Comparison of ENCODE assay signal across 23 cellular contexts in the genomic region with DNA sequence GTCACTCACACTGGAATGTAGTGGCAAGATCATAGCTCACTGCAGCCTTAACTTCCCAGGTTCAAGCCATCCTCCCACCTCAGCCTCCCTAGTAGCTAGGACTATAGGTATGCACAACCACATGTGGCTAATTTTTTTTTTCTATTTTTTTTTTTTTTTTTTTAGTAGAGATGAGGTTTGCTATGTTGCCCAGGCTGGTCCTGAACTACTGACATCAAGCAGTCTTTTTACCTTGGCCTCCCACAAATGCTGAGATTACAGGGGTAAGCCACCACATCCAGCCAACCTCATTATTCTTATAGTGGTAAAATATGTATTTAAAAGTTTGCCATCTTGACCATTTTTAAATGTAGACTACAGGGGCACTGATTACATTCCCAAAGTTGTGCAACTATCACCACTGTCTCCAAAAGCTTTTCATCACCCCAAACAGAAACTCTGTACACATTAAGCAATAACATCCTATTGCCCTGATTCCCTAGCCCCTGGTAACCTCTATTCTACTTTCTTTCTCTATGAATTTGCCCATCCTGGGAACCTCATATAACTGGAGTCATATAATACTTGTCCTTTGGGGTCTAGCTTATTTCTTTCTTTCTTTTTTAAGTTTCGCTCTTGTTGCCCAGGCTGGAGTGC.
DNase-seq lines count a peak whose midpoint lies in the region; ATAC-seq and TF ChIP-seq lines count a peak whose summit lies in the region.
"Had no signal": no experiment of that assay in that cellular context is flagged by ENCODE, and none has a peak within 500 bp of the region (broad histone marks: within the 10 kb centered on the region; RNA-seq: fewer than 3 reads in every experiment).

No MANE protein-coding gene starts in this region.

- H3K4me3 ChIP-seq in AG10803 (ENCODE audit: low read length) = no peak overlapping the region
- H3K4me3 ChIP-seq in right lobe of liver = no peak overlapping the region
- H3K4me3 ChIP-seq: BLaER1 treated with 17β-estradiol and CSF1 and Interleukin-3, amounts not matched to agents 10 nM and 100 nM; GM12878; GM23248 had no signal

- no peaks in the 10 kb centered on the region for H3K27me3 ChIP-seq in right lobe of liver
- H3K27me3 ChIP-seq: BLaER1 treated with 17β-estradiol and CSF1 and Interleukin-3, amounts not matched to agents 10 nM and 100 nM had no signal

- H3K9me3 ChIP-seq in right lobe of liver = no peaks in the 10 kb centered on the region

- 89% methylated on average over 1 of the region's 1 CpG for WGBS in right lobe of liver (ENCODE audit: insufficient coverage, low coverage, low lambda C conversion rate, missing lambda C conversion rate)

- TF ChIP-seq POLR2A in right lobe of liver (IDR thresholded peaks at IDR 0.05) = no peak

- ATAC-seq in right lobe of liver = peak; percentile 76 to 93 (median 88)
- ATAC-seq: GM12878, PC-3, Right ventricle myocardium inferior had no signal

- peak; percentile 12 for DNase-seq in AG10803 (ENCODE audit: low read depth)
- peak; percentile 30 for DNase-seq in MV-4-11 (lab: John Stamatoyannopoulos, UW)
- DNase-seq in fibroblast of peridontal ligament (ENCODE audit: extremely low read depth) = peak; percentile 6
- DNase-seq in right lobe of liver = no peak
- DNase-seq in NCI-H1417 (lab: John Stamatoyannopoulos, UW) = no peak
- no peak for DNase-seq in Ammon's horn (ENCODE audit: low spot score)
- DNase-seq in activated CD4-positive, alpha-beta T cell treated with anti-CD3 and anti-CD28 coated beads for 1 hour = no peak
- DNase-seq: CD4-positive, alpha-beta T cell; DMS53; GM23248; H9; MM.1S; NCI-H1105; NCI-H146; NCI-H1930; NCI-H2107; NCI-H524 treated with DMSO at 0.1 percent for 48 hours; NCI-H774; PC-3 had no signal

- TF ChIP-seq CTCF in AG10803 (conservative IDR thresholded peaks at IDR 0.05; ENCODE audit: low read length) (no peak), right lobe of liver (IDR thresholded peaks at IDR 0.05) (no peak)

- H3K27ac ChIP-seq in right lobe of liver = no peak overlapping the region
- H3K27ac ChIP-seq: BLaER1 treated with 17β-estradiol and CSF1 and Interleukin-3, amounts not matched to agents 10 nM and 100 nM; GM23248; KMS-11 had no signal

- intact Hi-C loops in right lobe of liver (cut with DNase I) = no loop called here

- peaks cover 0 to 11% (median 0%) of the 10 kb centered on the region in 4 donors for H3K4me1 ChIP-seq in right lobe of liver

- no peaks in the 10 kb centered on the region for H3K36me3 ChIP-seq in right lobe of liver
- H3K36me3 ChIP-seq: BLaER1 treated with 17β-estradiol and CSF1 and Interleukin-3, amounts not matched to agents 10 nM and 100 nM had no signal

Comparison
In these comparisons a context has a peak if more than half of its experiments do, and no peak if none do; other contexts are left out.
1. DNase-seq: peak in AG10803 (single experiment), MV-4-11 (single experiment) and fibroblast of peridontal ligament (single experiment); none in right lobe of liver (0 of 3), NCI-H1417 (0 of 3), Ammon's horn (single experiment) and activated CD4-positive, alpha-beta T cell treated with anti-CD3 and anti-CD28 coated beads for 1 hour (single experiment).